ENCODE assay signal across 15 cellular contexts in the genomic region with DNA sequence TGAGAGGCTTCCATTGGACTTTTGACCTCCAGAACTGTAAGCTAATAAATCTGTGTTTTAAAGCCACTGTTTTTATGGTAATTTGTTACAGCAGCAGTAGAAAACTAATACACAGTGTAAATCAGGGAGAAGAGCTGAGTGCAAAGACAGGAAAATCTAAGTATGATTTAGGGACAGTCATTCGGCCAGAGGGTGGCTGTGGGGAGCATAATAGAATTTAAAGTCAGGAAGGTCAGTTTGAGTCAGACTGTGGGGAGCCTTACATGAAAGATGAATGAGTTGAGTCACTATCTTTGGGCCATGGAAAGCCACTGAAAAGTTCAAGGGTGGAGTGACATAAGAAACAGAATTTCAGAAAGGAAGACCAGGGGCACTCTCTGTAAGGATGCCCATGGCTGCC. TPM values are rescaled to one million over a fixed set of nuclear protein-coding genes. Genes with fewer than 3 reads are reported as not detected.
DNase-seq lines count a peak whose midpoint lies in the region; ATAC-seq lines count a peak whose summit lies in the region.
"Had no signal": no experiment of that assay in that cellular context is flagged by ENCODE, and none has a peak within 500 bp of the region (broad histone marks: within the 10 kb centered on the region; RNA-seq: fewer than 3 reads in every experiment).

No MANE protein-coding gene starts in this region.

- DNase-seq in A172 (ENCODE audit: low spot score) (peak; percentile 51), M059J (ENCODE audit: low read depth) (peak; percentile 94), NCI-H226 (no peak), substantia nigra (lab: John Stamatoyannopoulos, UW) (no peak), posterior cingulate gyrus (no peak)
- DNase-seq: DMS79 treated with DMSO at 0.1 percent for 48 hours; effector CD8-positive, alpha-beta T cell; NCI-H1048; NCI-H526 treated with DMSO at 0.1 percent for 48 hours; psoas muscle; SHP77 treated with DMSO at 0.1 percent for 48 hours; stimulated activated CD4-positive, alpha-beta T cell treated with anti-CD3 and anti-CD28 coated beads, Interleukin-2, amount 100 ng/mL, for 48 hours had no signal

- intact Hi-C loops in posterior cingulate gyrus (cut with DNase I), result no loop called here

- ATAC-seq in GM18520 (IDR thresholded peaks at IDR 0.05; ENCODE audit: unreplicated experiment) (peak; percentile 84), HG02610 (IDR thresholded peaks at IDR 0.05; ENCODE audit: unreplicated experiment) (peak; percentile 96), GM18502 (IDR thresholded peaks at IDR 0.05; ENCODE audit: poor library complexity, unreplicated experiment) (no peak)
- ATAC-seq: psoas muscle had no signal

- no peak overlapping the region for H3K27ac ChIP-seq in substantia nigra (ENCODE audit: low read depth, low read length, poor library complexity, severe bottlenecking)
- H3K27ac ChIP-seq: psoas muscle had no signal

RNA-seq across cellular contexts. Expression of gene SSX2IP, which starts 52.4 kb away (rescaled TPM):
- 19.2 and 26.7 TPM in 2 replicates for total RNA-seq in A172 (2014; rRNA removed; shearing (Covaris generic))
- total RNA-seq in M059J (2014; rRNA removed; shearing (Covaris generic)), result 41.3 and 45.5 TPM in 2 replicates

Comparison
In these comparisons a context has a peak if more than half of its experiments do, and no peak if none do; other contexts are left out.
1. DNase-seq: peak in A172 (single experiment) and M059J (single experiment); none in NCI-H226 (single experiment), substantia nigra (0 of 49) and posterior cingulate gyrus (0 of 10).